In genomic region chr19:10332158-10332964, GRCh38 we compare ENCODE assay signal across 8 cellular contexts. TPM values are rescaled to one million over a fixed set of nuclear protein-coding genes. Genes with fewer than 3 reads are reported as not detected.
A peak's percentile ranks its signal among the peaks of the same experiment; 100 is the strongest.
DNase-seq lines count a peak whose midpoint lies in the region; ATAC-seq and TF ChIP-seq lines count a peak whose summit lies in the region.

No MANE protein-coding gene starts in this region.

- no peak overlapping the region for H2AFZ ChIP-seq in KMS-11 (ENCODE audit: low read depth)

- H4K20me1 ChIP-seq in BLaER1 (peaks cover 56% of the 10 kb centered on the region), KMS-11 (ENCODE audit: insufficient read depth) (no peaks in the 10 kb centered on the region)

- H3K36me3 ChIP-seq in BLaER1 (peaks cover 52% of the 10 kb centered on the region), KMS-11 (ENCODE audit: insufficient read depth) (no peaks in the 10 kb centered on the region; the same call in 1 of the 2 replicates)

- H3K4me2 ChIP-seq in BLaER1 (peak overlapping the region; percentile 93), KMS-11 (peak overlapping the region; percentile 82)

- ATAC-seq in natural killer cell (peak in 1 of 3 donors; percentile 1), HG03354 (IDR thresholded peaks at IDR 0.05; ENCODE audit: poor library complexity, severe bottlenecking, unreplicated experiment) (no peak), GM21619 (IDR thresholded peaks at IDR 0.05; ENCODE audit: unreplicated experiment) (no peak)

- no peaks in the 10 kb centered on the region for H3K27me3 ChIP-seq in BLaER1
- H3K27me3 ChIP-seq in KMS-11 (ENCODE audit: insufficient read depth, low read depth) = no peaks in the 10 kb centered on the region

- peaks cover 0 to 21% of the 10 kb centered on the region in 2 donors for H3K4me1 Mint-ChIP-seq in natural killer cell

- peak overlapping the region; percentile 96 for H3K9ac ChIP-seq in BLaER1
- peak overlapping the region; percentile 85; the same call in 1 of the 2 replicates for H3K9ac ChIP-seq in KMS-11

- peak overlapping the region; percentile 99 for H3K27ac ChIP-seq in BLaER1
- peak overlapping the region; percentile 82; the same call in 1 of the 2 replicates for H3K27ac ChIP-seq in KMS-11
- H3K27ac ChIP-seq in coronary artery = peak overlapping the region; percentile 84 to 95

- H3K9me3 Mint-ChIP-seq in natural killer cell = no peaks in the 10 kb centered on the region

- peak overlapping the region; percentile 90 to 96 for H3K27ac Mint-ChIP-seq in natural killer cell

- peak overlapping the region; percentile 79 for H3K4me3 ChIP-seq in BLaER1
- no peak overlapping the region for H3K4me3 ChIP-seq in KMS-11 (IDR thresholded peaks at IDR 0.05; ENCODE audit: insufficient read depth, low read depth, low read length)
- peak overlapping the region; percentile 86 for H3K4me3 ChIP-seq in coronary artery

- peaks cover 40% of the 10 kb centered on the region for H3K4me1 ChIP-seq in BLaER1
- H3K4me1 ChIP-seq in KMS-11 (ENCODE audit: low read depth, poor library complexity, severe bottlenecking) = peaks cover 16% of the 10 kb centered on the region

- no peaks in the 10 kb centered on the region for H3K27me3 Mint-ChIP-seq in natural killer cell (ENCODE audit: low read depth in 2 of 2)

- no peak for TF ChIP-seq CTCF in KMS-11 (conservative IDR thresholded peaks at IDR 0.05; ENCODE audit: low read depth, low read length)
- no peak for TF ChIP-seq CTCF in coronary artery (IDR thresholded peaks at IDR 0.05)
- no peak for TF ChIP-seq CTCF in natural killer cell (IDR thresholded peaks at IDR 0.05)

- H3K4me3 Mint-ChIP-seq in natural killer cell = peak overlapping the region; percentile 96

- no peaks in the 10 kb centered on the region for H3K36me3 Mint-ChIP-seq in natural killer cell

- H3K9me3 ChIP-seq in BLaER1 = no peaks in the 10 kb centered on the region

- H3K79me2 ChIP-seq in KMS-11 (ENCODE audit: insufficient read depth, low read depth) = peaks cover 26% of the 10 kb centered on the region

- DNase-seq in coronary artery (ENCODE audit: low spot score) (no peak), natural killer cell (no peak), A172 (ENCODE audit: low spot score) (no peak)
- no peak for DNase-seq in activated CD4-positive, alpha-beta T cell treated with anti-CD3 and anti-CD28 coated beads for 4 hours

- intact Hi-C loops in natural killer cell (cut with micrococcal nuclease) = loop anchor here (2.0 kb wide), 1 partner anchor 62 kb away; the partner anchor contains the start of gene ICAM1

RNA-seq across cellular contexts. Expression of gene RAVER1, which starts 1.0 kb away (rescaled TPM):
- 10 to 100 TPM; 42.5 to 64.3 (median 55.9) TPM for total RNA-seq in natural killer cell
- total RNA-seq in A172 (2014; rRNA removed; shearing (Covaris generic)) = 26.8 and 34.9 TPM in 2 replicates

RNA-seq across cellular contexts. Expression of gene ICAM3, which starts 7.1 kb away (rescaled TPM):
- 100 to 1,000 TPM; 189 to 224 (median 199) TPM for total RNA-seq in natural killer cell
- total RNA-seq in A172 (2014; rRNA removed; shearing (Covaris generic)) = 3.6 and 8.9 TPM in 2 replicates

RNA-seq across cellular contexts. Expression of gene FDX2, which starts 16.5 kb away (rescaled TPM):
- total RNA-seq in natural killer cell = 1 to 10 TPM; 1.7 to 4.1 (median 4.0) TPM
- 50.7 and 57.2 TPM in 2 replicates for total RNA-seq in A172 (2014; rRNA removed; shearing (Covaris generic))

RNA-seq across cellular contexts. Expression of gene ZGLP1, which starts 22.7 kb away (rescaled TPM):
- total RNA-seq in natural killer cell = 1 to 10 TPM; 1.4 to 2.2 (median 1.9) TPM
- 1.3 and 1.5 TPM in 2 replicates for total RNA-seq in A172 (2014; rRNA removed; shearing (Covaris generic))

RNA-seq across cellular contexts. Expression of gene ICAM5, which starts 42.6 kb away (rescaled TPM):
- total RNA-seq in natural killer cell = 1 to 10 TPM; 1.1 to 1.6 (median 1.5) TPM
- 0.19 and 0.53 TPM in 2 replicates for total RNA-seq in A172 (2014; rRNA removed; shearing (Covaris generic))

Comparison
In these comparisons a context has a peak if more than half of its experiments do, and no peak if none do; other contexts are left out.
1. RNA of gene ICAM3, which starts 7.1 kb away (total RNA-seq): 189 to 224 TPM in natural killer cell; 3.6 to 8.9 TPM in A172; every median in the first group is over 10 times any median in the second.
2. RNA of gene FDX2, which starts 16.5 kb away (total RNA-seq): 50.7 to 57.2 TPM in A172; 1.7 to 4.1 TPM in natural killer cell; every median in the first group is over 10 times any median in the second.
3. Peak in every context shown above with its lines, with median percentiles within 50 percentile points of each other: H3K27ac ChIP-seq.